ENCODE assay signal across 8 cellular contexts in the genomic region with DNA sequence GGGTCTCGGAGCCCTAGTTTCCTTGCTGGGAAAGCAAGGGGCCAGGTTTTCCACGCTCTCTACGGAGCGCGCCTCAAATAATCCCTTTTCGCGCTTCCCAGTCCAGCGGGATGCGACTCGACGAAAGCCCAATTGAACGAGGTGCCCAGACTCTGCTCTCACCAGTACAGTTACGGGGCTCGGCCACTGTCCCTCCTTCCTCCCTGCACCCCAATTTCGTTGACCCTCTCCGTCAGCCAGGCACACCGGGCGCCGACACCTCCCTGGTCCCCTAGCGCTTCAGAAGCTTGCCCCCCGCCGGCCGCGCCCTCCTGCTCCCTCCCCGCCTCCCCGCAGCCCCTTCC. TPM values are rescaled to one million over a fixed set of nuclear protein-coding genes. Genes with fewer than 3 reads are reported as not detected.
A peak's percentile ranks its signal among the peaks of the same experiment; 100 is the strongest.
DNase-seq lines count a peak whose midpoint lies in the region; ATAC-seq and TF ChIP-seq lines count a peak whose summit lies in the region.

No MANE protein-coding gene starts in this region.

- H3T11ph ChIP-seq in H9 (ENCODE audit: low read length), result no peak overlapping the region

- no peaks in the 10 kb centered on the region for H3K36me3 ChIP-seq in ACC112 (ENCODE audit: insufficient read depth, low read length)

- no CpG with 5 or more reads among the region's 26 CpGs for WGBS in H9 (ENCODE audit: extremely low coverage, insufficient read length, low lambda C conversion rate)

- peak overlapping the region; percentile 90 for H3K4me2 ChIP-seq in H9 (ENCODE audit: insufficient read depth, insufficient read length, low read length)

- ATAC-seq in activated naive CD8-positive, alpha-beta T cell treated with anti-CD3 and anti-CD28 coated beads, Interleukin-2, amount 50 U/mL, for 24 hours, result no peak
- ATAC-seq in HG03159 (IDR thresholded peaks at IDR 0.05; ENCODE audit: unreplicated experiment) (no peak), GM18517 (IDR thresholded peaks at IDR 0.05; ENCODE audit: unreplicated experiment) (no peak)

- no peak overlapping the region for H2BK5ac ChIP-seq in H9 (ENCODE audit: insufficient read length, low read length)

- H3K4me1 ChIP-seq in ACC112 (ENCODE audit: control insufficient read depth, insufficient read depth, low read length, unreplicated experiment) (peaks cover 8% of the 10 kb centered on the region), H9 (ENCODE audit: insufficient read depth, low read length) (peaks cover 22% of the 10 kb centered on the region; the same call in 1 of the 2 replicates)

- peaks cover 34 to 43% of the 10 kb centered on the region in 2 experiments for H3K4me1 Mint-ChIP-seq in H9
- H3K4me1 Mint-ChIP-seq in activated naive CD8-positive, alpha-beta T cell treated with anti-CD3 and anti-CD28 coated beads, Interleukin-2, amount 50 U/mL, for 24 hours, result peaks cover 16% of the 10 kb centered on the region
- H3K4me1 Mint-ChIP-seq in immature natural killer cell, result peaks cover 13 to 18% of the 10 kb centered on the region in 2 donors

- H2AFZ ChIP-seq in ACC112 (ENCODE audit: low read length, unreplicated experiment) (peak overlapping the region; percentile 42), H9 (ENCODE audit: low read length) (no peak overlapping the region)

- TF ChIP-seq CTCF in H9 (conservative IDR thresholded peaks at IDR 0.05), result no peak

- no peak overlapping the region for H4K91ac ChIP-seq in H9 (ENCODE audit: insufficient read length, low read depth, low read length)

- H3K79me1 ChIP-seq in H9 (ENCODE audit: insufficient read depth, low read depth, low read length, poor library complexity, severe bottlenecking), result no peaks in the 10 kb centered on the region

- H3K4me3 Mint-ChIP-seq in H9, result peak overlapping the region; percentile 85 to 86
- H3K4me3 Mint-ChIP-seq in activated naive CD8-positive, alpha-beta T cell treated with anti-CD3 and anti-CD28 coated beads, Interleukin-2, amount 50 U/mL, for 24 hours, result peak overlapping the region; percentile 85
- H3K4me3 Mint-ChIP-seq in immature natural killer cell, result peak overlapping the region; percentile 85 to 98 (median 96)

- peak overlapping the region; percentile 51 for H3K9ac ChIP-seq in H9 (ENCODE audit: extremely low read depth, insufficient read length, low read length)

- H3K27me3 ChIP-seq in ACC112 (ENCODE audit: insufficient read depth, low read length) (peaks cover 14% of the 10 kb centered on the region), H9 (ENCODE audit: insufficient read depth, low read length) (no peaks in the 10 kb centered on the region; the same call in 1 of the 2 replicates)

- peaks cover 0 to 2% (median 0%) of the 10 kb centered on the region in 3 experiments; a peak in 1 of 7 replicates for H3K36me3 Mint-ChIP-seq in H9 (ENCODE audit: insufficient read depth in 1 of 3, low read depth in 3 of 3)
- H3K36me3 Mint-ChIP-seq in activated naive CD8-positive, alpha-beta T cell treated with anti-CD3 and anti-CD28 coated beads, Interleukin-2, amount 50 U/mL, for 24 hours (ENCODE audit: low read depth), result no peaks in the 10 kb centered on the region
- H3K36me3 Mint-ChIP-seq in immature natural killer cell, result peaks cover 0 to 3% (median 0%) of the 10 kb centered on the region in 3 donors

- H3K27me3 Mint-ChIP-seq in H9 (ENCODE audit: low read depth), result peaks cover 31% of the 10 kb centered on the region
- H3K27me3 Mint-ChIP-seq in activated naive CD8-positive, alpha-beta T cell treated with anti-CD3 and anti-CD28 coated beads, Interleukin-2, amount 50 U/mL, for 24 hours, result peaks cover 3% of the 10 kb centered on the region
- H3K27me3 Mint-ChIP-seq in immature natural killer cell (ENCODE audit: low read depth in 3 of 3), result peaks cover 0 to 5% (median 1%) of the 10 kb centered on the region in 3 donors

- no peak overlapping the region for H2BK20ac ChIP-seq in H9 (ENCODE audit: low read depth, low read length, poor library complexity, severe bottlenecking)

- peaks cover 4% of the 10 kb centered on the region for H4K20me1 ChIP-seq in H9 (ENCODE audit: control insufficient read depth, insufficient read depth, insufficient read length)

- H3K9me3 Mint-ChIP-seq in H9, result no peaks in the 10 kb centered on the region
- H3K9me3 Mint-ChIP-seq in activated naive CD8-positive, alpha-beta T cell treated with anti-CD3 and anti-CD28 coated beads, Interleukin-2, amount 50 U/mL, for 24 hours, result no peaks in the 10 kb centered on the region
- H3K9me3 Mint-ChIP-seq in immature natural killer cell, result no peaks in the 10 kb centered on the region

- no peak overlapping the region for H2BK15ac ChIP-seq in H9 (ENCODE audit: low read depth, low read length)

- H3K14ac ChIP-seq in H9 (ENCODE audit: insufficient read depth, low read length), result no peak overlapping the region

- H4K5ac ChIP-seq in H9 (ENCODE audit: insufficient read length, low read depth, low read length), result no peak overlapping the region

- H3K79me2 ChIP-seq in ACC112 (ENCODE audit: control insufficient read depth, insufficient read depth, low read length, unreplicated experiment) (no peaks in the 10 kb centered on the region), H9 (ENCODE audit: insufficient read depth, low read length) (no peaks in the 10 kb centered on the region)

- no peak overlapping the region for H3K27ac ChIP-seq in ACC112 (ENCODE audit: low read depth, low read length)
- H3K27ac ChIP-seq in H9 (ENCODE audit: insufficient read length, low read depth, low read length), result no peak overlapping the region
- peak overlapping the region; percentile 74 for H3K27ac ChIP-seq in substantia nigra (ENCODE audit: low read depth, low read length, poor library complexity, severe bottlenecking)

- no peak overlapping the region for H2BK12ac ChIP-seq in H9 (ENCODE audit: insufficient read length, low read depth, low read length)

- no peak overlapping the region for H4K8ac ChIP-seq in H9 (replicated peaks; ENCODE audit: insufficient read length, low read depth, low read length)

- DNase-seq in H9 (no peak), immature natural killer cell (no peak), substantia nigra (lab: John Stamatoyannopoulos, UW) (peak in 1 of 49 donors; percentile 56), NCI-H2029 (lab: John Stamatoyannopoulos, UW) (no peak)
- no peak for DNase-seq in activated naive CD8-positive, alpha-beta T cell treated with anti-CD3 and anti-CD28 coated beads, Interleukin-2, amount 50 U/mL, for 24 hours

- H3K23me2 ChIP-seq in H9 (ENCODE audit: insufficient read length, low read depth, low read length, poor library complexity, severe bottlenecking), result peaks cover 24% of the 10 kb centered on the region

- H2BK120ac ChIP-seq in H9 (ENCODE audit: low read depth, low read length, poor library complexity, severe bottlenecking), result no peak overlapping the region

- H2AK5ac ChIP-seq in H9 (ENCODE audit: insufficient read length, low read length), result no peak overlapping the region

- H3K27ac Mint-ChIP-seq in H9 (peak overlapping the region in 2 of 3 experiments; percentile 50 to 93; a peak in 3 of 7 replicates), immature natural killer cell (peak overlapping the region in 3 of 6 donors; percentile 46 to 77 (median 76))
- H3K27ac Mint-ChIP-seq in activated naive CD8-positive, alpha-beta T cell treated with anti-CD3 and anti-CD28 coated beads, Interleukin-2, amount 50 U/mL, for 24 hours, result no peak overlapping the region

- H3K23ac ChIP-seq in H9 (ENCODE audit: insufficient read length, low read depth, low read length), result no peak overlapping the region

- peak overlapping the region; percentile 82 for H3K4me3 ChIP-seq in ACC112 (ENCODE audit: low read depth, low read length)

- no peak overlapping the region for H3K56ac ChIP-seq in H9 (ENCODE audit: insufficient read length, low read depth, low read length)

- H3K4ac ChIP-seq in H9 (ENCODE audit: low read depth, low read length), result no peak overlapping the region

- no peaks in the 10 kb centered on the region for H3K9me3 ChIP-seq in H9 (ENCODE audit: control insufficient read depth, low read depth, low read length)

- no peak overlapping the region for H3K18ac ChIP-seq in H9 (ENCODE audit: insufficient read length, low read depth, low read length)

RNA-seq across cellular contexts. Expression of a gene that starts 0.4 kb away (rescaled TPM):
- 11.5 and 12.3 TPM in 2 replicates for total RNA-seq in H9 (2021)
- 1 to 10 TPM in 1 of 3 donors, under 1 TPM in 2; 0.23 to 1.5 (median 0.54) TPM for polyA plus RNA-seq in immature natural killer cell

RNA-seq across cellular contexts. Expression of a gene that starts 10.4 kb away (rescaled TPM):
- not detected in 2 replicates for total RNA-seq in H9 (2021)
- 10 to 100 TPM; 25.9 to 69.2 (median 32.0) TPM for polyA plus RNA-seq in immature natural killer cell

RNA-seq across cellular contexts. Expression of a gene that starts 19.7 kb away (rescaled TPM):
- total RNA-seq in H9 (2021), result 5.8 and 6.7 TPM in 2 replicates
- polyA plus RNA-seq in immature natural killer cell, result under 1 TPM in 1 of 3 donors, not detected in 2; 0.29 TPM

RNA-seq across cellular contexts. Expression of a gene that starts 19.9 kb away (rescaled TPM):
- 54.1 and 60.5 TPM in 2 replicates for total RNA-seq in H9 (2021)
- 100 to 1,000 TPM in 1 of 3 donors, 10 to 100 TPM in 2; 79.4 to 122 (median 96.4) TPM for polyA plus RNA-seq in immature natural killer cell

RNA-seq across cellular contexts. Expression of a gene that starts 29.7 kb away (rescaled TPM):
- total RNA-seq in H9 (2021), result 0.42 and 1.6 TPM in 2 replicates
- 1 to 10 TPM in 1 of 3 donors, not detected in 2; 1.3 TPM for polyA plus RNA-seq in immature natural killer cell
